ENCODE assay signal across 18 cellular contexts in genomic region chr13:32068255-32068654, GRCh38.
"Had no signal": no experiment of that assay in that cellular context is flagged by ENCODE, and none has a peak within 500 bp of the region (broad histone marks: within the 10 kb centered on the region; RNA-seq: fewer than 3 reads in every experiment).

No MANE protein-coding gene starts in this region.

- H3K4me3 ChIP-seq: dorsolateral prefrontal cortex, left ventricle myocardium inferior, lower lobe of right lung, testis, tibial nerve, upper lobe of right lung, vagina had no signal

- DNase-seq: cortex of kidney; dorsolateral prefrontal cortex; effector CD8-positive, alpha-beta T cell; immature natural killer cell; left ventricle myocardium inferior; lower lobe of right lung; natural killer cell; right cardiac atrium; stimulated activated CD4-positive, alpha-beta T cell treated with anti-CD3 and anti-CD28 coated beads, Interleukin-4, amount 100 ng/mL, for 4 hours; stimulated activated naive B cell treated with anti-CD40 and anti-IgM and Interleukin-4, amounts not matched to agents 10 μg/mL and 1 μg/mL and 100 μg/mL, for 72 hours; stimulated activated naive CD8-positive, alpha-beta T cell treated with anti-CD3 and anti-CD28 coated beads, Interleukin-15, amount 100 ng/mL, for 72 hours; testis; upper lobe of right lung had no signal

- H3K4me1 ChIP-seq: lower lobe of right lung, testis, tibial nerve, upper lobe of right lung, vagina had no signal

- H3K4me1 Mint-ChIP-seq: immature natural killer cell; memory B cell; stimulated activated naive CD8-positive, alpha-beta T cell treated with anti-CD3 and anti-CD28 coated beads, Interleukin-15, amount 100 ng/mL, for 72 hours had no signal

- H3K36me3 ChIP-seq: left ventricle myocardium inferior, lower lobe of right lung, tibial nerve, upper lobe of right lung, vagina had no signal

- H3K36me3 Mint-ChIP-seq: natural killer cell had no signal

- H3K9me3 ChIP-seq: left ventricle myocardium inferior, lower lobe of right lung, testis, tibial nerve, upper lobe of right lung, vagina had no signal

- H3K27me3 Mint-ChIP-seq: memory B cell; stimulated activated naive B cell treated with anti-CD40 and anti-IgM and Interleukin-4, amounts not matched to agents 10 μg/mL and 1 μg/mL and 100 μg/mL, for 72 hours had no signal

- H3K27ac Mint-ChIP-seq: immature natural killer cell; memory B cell; mesothelial cell of epicardium; natural killer cell; stimulated activated naive B cell treated with anti-CD40 and anti-IgM and Interleukin-4, amounts not matched to agents 10 μg/mL and 1 μg/mL and 100 μg/mL, for 72 hours; stimulated activated naive CD8-positive, alpha-beta T cell treated with anti-CD3 and anti-CD28 coated beads, Interleukin-15, amount 100 ng/mL, for 72 hours had no signal

- ATAC-seq: esophagus mucosa; lower lobe of right lung; natural killer cell; right cardiac atrium; stimulated activated naive B cell treated with anti-CD40 and anti-IgM and Interleukin-4, amounts not matched to agents 10 μg/mL and 1 μg/mL and 100 μg/mL, for 72 hours; stimulated activated naive CD8-positive, alpha-beta T cell treated with anti-CD3 and anti-CD28 coated beads, Interleukin-15, amount 100 ng/mL, for 72 hours; upper lobe of right lung had no signal

- H3K27me3 ChIP-seq: dorsolateral prefrontal cortex, testis, tibial nerve, upper lobe of right lung, vagina had no signal

- H3K9me3 Mint-ChIP-seq: memory B cell, natural killer cell had no signal

- H3K4me3 Mint-ChIP-seq: immature natural killer cell; memory B cell; mesothelial cell of epicardium; natural killer cell; stimulated activated naive B cell treated with anti-CD40 and anti-IgM and Interleukin-4, amounts not matched to agents 10 μg/mL and 1 μg/mL and 100 μg/mL, for 72 hours; stimulated activated naive CD8-positive, alpha-beta T cell treated with anti-CD3 and anti-CD28 coated beads, Interleukin-15, amount 100 ng/mL, for 72 hours had no signal

- H3K27ac ChIP-seq: dorsolateral prefrontal cortex, left ventricle myocardium inferior, lower lobe of right lung, testis, tibial nerve, upper lobe of right lung, vagina had no signal
